Comparison of ENCODE assay signal across 20 cellular contexts in the genomic region with DNA sequence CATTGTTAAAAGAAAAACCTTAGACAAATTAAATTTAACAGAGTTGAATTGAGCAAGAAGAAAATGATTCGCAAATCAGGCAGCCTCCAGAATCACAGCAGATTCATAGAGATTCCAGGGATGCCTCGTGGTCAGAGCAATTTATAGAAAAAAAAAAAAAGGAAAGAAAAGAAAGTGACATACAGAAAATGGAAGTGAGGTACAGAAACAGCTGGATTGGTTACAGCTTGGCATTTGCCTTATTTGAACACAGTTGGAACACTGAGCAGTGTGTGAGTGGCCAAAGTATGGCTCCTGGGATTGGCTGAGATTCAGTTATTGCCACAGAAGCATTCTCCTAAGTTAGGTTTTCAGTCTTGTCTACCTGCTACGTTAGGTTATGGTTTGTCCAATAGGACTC. TPM values are rescaled to one million over a fixed set of nuclear protein-coding genes. Genes with fewer than 3 reads are reported as not detected.
A peak's percentile ranks its signal among the peaks of the same experiment; 100 is the strongest.
DNase-seq lines count a peak whose midpoint lies in the region; ATAC-seq and TF ChIP-seq lines count a peak whose summit lies in the region.
"Had no signal": no experiment of that assay in that cellular context is flagged by ENCODE, and none has a peak within 500 bp of the region (broad histone marks: within the 10 kb centered on the region; RNA-seq: fewer than 3 reads in every experiment).

No MANE protein-coding gene starts in this region.

- no peaks in the 10 kb centered on the region for H3K27me3 Mint-ChIP-seq in glutamatergic neuron (ENCODE audit: unreplicated experiment)

- no peak for TF ChIP-seq CTCF in AG04449 (IDR thresholded peaks at IDR 0.05; ENCODE audit: insufficient read depth, low read length, missing control alignments)
- no peak for TF ChIP-seq CTCF in astrocyte of the spinal cord (IDR thresholded peaks at IDR 0.05; ENCODE audit: low read depth, low read length)
- no peak for TF ChIP-seq CTCF in fibroblast of villous mesenchyme (IDR thresholded peaks at IDR 0.05; ENCODE audit: insufficient read depth, low read depth, low read length)
- TF ChIP-seq CTCF in glutamatergic neuron (IDR thresholded peaks at IDR 0.05; ENCODE audit: partially characterized antibody, unreplicated experiment) = no peak
- no peak for TF ChIP-seq CTCF in GM20000 (IDR thresholded peaks at IDR 0.05; ENCODE audit: extremely low read depth, missing control alignments)
- no peak for TF ChIP-seq CTCF in gastroesophageal sphincter (IDR thresholded peaks at IDR 0.05)

- H3K9me3 ChIP-seq in gastroesophageal sphincter = no peaks in the 10 kb centered on the region
- H3K9me3 ChIP-seq: HAP-1, ovary, sigmoid colon, stomach had no signal

- CTCF ChIA-PET in AG04449 (lab: Yijun Ruan, JAX) = interaction anchor here (1.1 kb wide), 1 partner anchor 10 kb away, joined by 5 read pairs; no protein-coding TSS in a partner anchor

- H3K4me1 ChIP-seq in gastroesophageal sphincter = no peaks in the 10 kb centered on the region
- H3K4me1 ChIP-seq: HAP-1, stomach had no signal

- H3K4me3 ChIP-seq in AG04449 (ENCODE audit: low read depth, low read length) = no peak overlapping the region; the same call in 1 of the 2 replicates
- H3K4me3 ChIP-seq in astrocyte of the spinal cord (ENCODE audit: low read depth, low read length) = no peak overlapping the region
- H3K4me3 ChIP-seq in fibroblast of villous mesenchyme (ENCODE audit: low read depth, low read length) = no peak overlapping the region
- no peak overlapping the region for H3K4me3 ChIP-seq in gastroesophageal sphincter
- H3K4me3 ChIP-seq: coronary artery, HAP-1, ovary, sigmoid colon, stomach had no signal

- H3K9me3 Mint-ChIP-seq in glutamatergic neuron (ENCODE audit: unreplicated experiment) = no peaks in the 10 kb centered on the region

- WGBS in gastroesophageal sphincter (ENCODE audit: low coverage in 1 of 2), 2 donors = 44 to 55% methylated on average over 3 of the region's 3 CpGs

- no peaks in the 10 kb centered on the region for H3K36me3 ChIP-seq in gastroesophageal sphincter
- H3K36me3 ChIP-seq: HAP-1, ovary, sigmoid colon, stomach had no signal

- no peak overlapping the region for H3K27ac Mint-ChIP-seq in glutamatergic neuron (ENCODE audit: unreplicated experiment)

- H3K27me3 ChIP-seq in gastroesophageal sphincter = no peaks in the 10 kb centered on the region
- H3K27me3 ChIP-seq: ovary, sigmoid colon, stomach had no signal

- TF ChIP-seq EP300 in gastroesophageal sphincter (IDR thresholded peaks at IDR 0.05) = no peak

- DNase-seq in AG04449 (ENCODE audit: low read depth, low spot score) (peak; percentile 46), HS-5 (ENCODE audit: low read depth) (peak; percentile 55), astrocyte of the spinal cord (ENCODE audit: low read depth, low spot score) (peak; percentile 51), fibroblast of villous mesenchyme (ENCODE audit: low read depth) (peak; percentile 14), glutamatergic neuron (no peak), GM20000 (ENCODE audit: low spot score) (no peak)
- DNase-seq: activated CD4-positive, alpha-beta T cell treated with anti-CD3 and anti-CD28 coated beads for 1 hour; CD8-positive, alpha-beta memory T cell; DMS79; NCI-H2171 treated with DMSO at 0.1 percent for 48 hours; NCI-H748 treated with DMSO at 0.1 percent for 48 hours; ovary; sigmoid colon; stimulated activated CD4-positive, alpha-beta T cell treated with anti-CD3 and anti-CD28 coated beads, Interleukin-2, amount 100 ng/mL, for 24 hours; stomach had no signal

- H3K36me3 Mint-ChIP-seq in glutamatergic neuron (ENCODE audit: unreplicated experiment) = no peaks in the 10 kb centered on the region

- no peaks in the 10 kb centered on the region for H3K4me1 Mint-ChIP-seq in glutamatergic neuron (ENCODE audit: low read depth, unreplicated experiment)

- in situ Hi-C loops in astrocyte of the spinal cord (cut with HindIII; ENCODE audit: low sequenced_read_pairs) = no loop called here

- POLR2A ChIA-PET in AG04449 (lab: Yijun Ruan, JAX) = no interaction called here

- H3K4me3 Mint-ChIP-seq in glutamatergic neuron (ENCODE audit: unreplicated experiment) = no peak overlapping the region
- H3K4me3 Mint-ChIP-seq: CD8-positive, alpha-beta memory T cell had no signal

- no peak for TF ChIP-seq POLR2A in gastroesophageal sphincter (IDR thresholded peaks at IDR 0.05)

- no peak for ATAC-seq in HG03196 (IDR thresholded peaks at IDR 0.05; ENCODE audit: unreplicated experiment)
- no peak for ATAC-seq in gastroesophageal sphincter
- ATAC-seq: Panc1 had no signal

- H3K27ac ChIP-seq in gastroesophageal sphincter = no peak overlapping the region
- H3K27ac ChIP-seq: coronary artery, ovary, sigmoid colon, stomach had no signal

RNA-seq across cellular contexts. Expression of gene C21orf91, which starts 9.1 kb away (rescaled TPM):
- total RNA-seq in fibroblast of villous mesenchyme (10.4 and 11.9 TPM in 2 replicates), glutamatergic neuron (ENCODE audit: unreplicated experiment) (14.3 TPM), gastroesophageal sphincter (10 to 100 TPM; 10.2 to 14.5 (median 12.3) TPM)

Comparison
In these comparisons a context has a peak if more than half of its experiments do, and no peak if none do; other contexts are left out.
1. DNase-seq: peak in AG04449 (single experiment), HS-5 (single experiment), astrocyte of the spinal cord (single experiment) and fibroblast of villous mesenchyme (single experiment); none in glutamatergic neuron (single experiment) and GM20000 (single experiment).